In genomic region chr20:3894796-3895195, GRCh38 we compare ENCODE assay signal across 1 cellular context.
TF ChIP-seq lines count a peak whose summit lies in the region.

No MANE protein-coding gene starts in this region.

TF ChIP-seq in HepG2, 621 proteins besides CTCF, POLR2A, EP300 and RAD21:
- TF ChIP-seq ZNF652 (CRISPR knock-in tag; IDR thresholded peaks at IDR 0.05; ENCODE audit: borderline replicate concordance, low read depth) (no peak), STAG1 (CRISPR knock-in tag; IDR thresholded peaks at IDR 0.05) (no peak), MAFF (IDR thresholded peaks at IDR 0.05; ENCODE audit: low read depth, low read length) (peak; percentile 65), MEIS2 (CRISPR knock-in tag; IDR thresholded peaks at IDR 0.05) (no peak), KLF16 (CRISPR knock-in tag; IDR thresholded peaks at IDR 0.05) (no peak), RBFOX2 (IDR thresholded peaks at IDR 0.05; ENCODE audit: low read depth, low read length) (peak; percentile 33; the same call in 1 of the 2 replicates), ZNF670 (CRISPR knock-in tag; IDR thresholded peaks at IDR 0.05; ENCODE audit: borderline replicate concordance) (no peak), GLI4 (CRISPR knock-in tag; IDR thresholded peaks at IDR 0.05; ENCODE audit: borderline replicate concordance) (no peak), ZBTB7A (CRISPR knock-in tag; IDR thresholded peaks at IDR 0.05) (0 out of 2 replicates have a peak, but pooled peaks have one; percentile 33), SSRP1 (CRISPR knock-in tag; IDR thresholded peaks at IDR 0.05) (0 out of 2 replicates have a peak, but pooled peaks have one; percentile 57), MAFK (conservative IDR thresholded peaks at IDR 0.05 in 1 of 2, IDR thresholded peaks at IDR 0.05 in 1 of 2; ENCODE audit: low read length in 2 of 2) (peak; percentile 46 to 78; a peak in 3 of 4 replicates), REXO4 (CRISPR knock-in tag; IDR thresholded peaks at IDR 0.05; ENCODE audit: borderline replicate concordance) (no peak)
